Comparison of ENCODE assay signal across 8 cellular contexts in the genomic region with DNA sequence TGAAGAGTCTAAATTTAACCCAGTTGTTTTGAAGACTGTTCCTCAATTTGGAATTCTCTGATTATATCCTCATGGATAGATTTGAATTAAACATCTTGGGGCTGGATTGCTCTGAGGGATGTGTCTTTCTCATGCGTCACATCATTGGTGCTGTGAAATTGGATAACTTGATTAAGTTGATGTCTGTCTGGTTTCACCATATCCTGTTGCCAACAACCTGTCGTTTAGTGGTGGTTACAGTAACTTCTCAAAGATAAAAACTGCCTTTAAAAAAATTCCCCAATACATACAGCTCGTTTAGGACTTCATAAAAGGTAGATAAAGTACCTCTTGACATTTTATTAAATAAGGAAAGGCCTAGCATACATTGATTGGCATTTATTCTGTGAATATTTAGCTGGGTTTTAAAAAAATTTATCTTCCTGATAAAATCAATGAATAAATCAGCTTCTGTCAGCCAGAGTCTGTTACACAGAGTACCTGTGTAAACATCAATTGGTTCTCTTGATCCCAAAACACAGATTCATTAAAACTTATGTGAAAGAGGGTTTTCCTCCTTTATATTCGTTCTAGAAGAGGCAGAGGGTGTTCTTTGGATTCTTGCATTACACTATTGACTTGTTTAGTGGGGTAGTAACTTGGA. TPM values are rescaled to one million over a fixed set of nuclear protein-coding genes. Genes with fewer than 3 reads are reported as not detected.
DNase-seq lines count a peak whose midpoint lies in the region; ATAC-seq and TF ChIP-seq lines count a peak whose summit lies in the region.

No MANE protein-coding gene starts in this region.

- no peak overlapping the region for H3K4me3 Mint-ChIP-seq in activated T-cell treated with anti-CD3 and anti-CD28 coated beads, Interleukin-2, amount 50 U/mL, for 24 hours
- no peak overlapping the region for H3K4me3 Mint-ChIP-seq in activated T-cell treated with anti-CD3 and anti-CD28 coated beads, Interleukin-2, amount 50 U/mL, for 4 hours
- no peak overlapping the region for H3K4me3 Mint-ChIP-seq in activated CD8-positive, alpha-beta T cell treated with anti-CD3 and anti-CD28 coated beads for 36 hours
- H3K4me3 Mint-ChIP-seq in stimulated activated naive CD8-positive, alpha-beta T cell treated with anti-CD3 and anti-CD28 coated beads, Interleukin-15, amount 100 ng/mL, for 72 hours: peak overlapping the region; percentile 36 to 53

- no peak for DNase-seq in activated T-cell treated with anti-CD3 and anti-CD28 coated beads, Interleukin-2, amount 50 U/mL, for 24 hours
- DNase-seq in activated T-cell treated with anti-CD3 and anti-CD28 coated beads, Interleukin-2, amount 50 U/mL, for 4 hours: no peak
- no peak for DNase-seq in activated CD8-positive, alpha-beta T cell treated with anti-CD3 and anti-CD28 coated beads for 36 hours
- DNase-seq in left cardiac atrium (no peak), NCI-H1694 (lab: John Stamatoyannopoulos, UW) (no peak)
- DNase-seq in stimulated activated naive CD8-positive, alpha-beta T cell treated with anti-CD3 and anti-CD28 coated beads, Interleukin-15, amount 100 ng/mL, for 72 hours: no peak

- peaks cover 49% of the 10 kb centered on the region for H3K4me1 Mint-ChIP-seq in activated T-cell treated with anti-CD3 and anti-CD28 coated beads, Interleukin-2, amount 50 U/mL, for 24 hours (ENCODE audit: low read depth)
- H3K4me1 Mint-ChIP-seq in activated T-cell treated with anti-CD3 and anti-CD28 coated beads, Interleukin-2, amount 50 U/mL, for 4 hours (ENCODE audit: low read depth): peaks cover 48% of the 10 kb centered on the region
- peaks cover 49% of the 10 kb centered on the region for H3K4me1 Mint-ChIP-seq in activated CD8-positive, alpha-beta T cell treated with anti-CD3 and anti-CD28 coated beads for 36 hours (ENCODE audit: low read depth)
- peaks cover 44% of the 10 kb centered on the region for H3K4me1 Mint-ChIP-seq in stimulated activated naive CD8-positive, alpha-beta T cell treated with anti-CD3 and anti-CD28 coated beads, Interleukin-15, amount 100 ng/mL, for 72 hours

- H3K9me3 Mint-ChIP-seq in activated T-cell treated with anti-CD3 and anti-CD28 coated beads, Interleukin-2, amount 50 U/mL, for 24 hours: no peaks in the 10 kb centered on the region
- H3K9me3 Mint-ChIP-seq in activated T-cell treated with anti-CD3 and anti-CD28 coated beads, Interleukin-2, amount 50 U/mL, for 4 hours: no peaks in the 10 kb centered on the region
- H3K9me3 Mint-ChIP-seq in activated CD8-positive, alpha-beta T cell treated with anti-CD3 and anti-CD28 coated beads for 36 hours: no peaks in the 10 kb centered on the region
- no peaks in the 10 kb centered on the region for H3K9me3 Mint-ChIP-seq in stimulated activated naive CD8-positive, alpha-beta T cell treated with anti-CD3 and anti-CD28 coated beads, Interleukin-15, amount 100 ng/mL, for 72 hours

- intact Hi-C loops in activated CD8-positive, alpha-beta T cell treated with anti-CD3 and anti-CD28 coated beads for 36 hours (cut with micrococcal nuclease): no loop called here
- intact Hi-C loops in left cardiac atrium (cut with DNase I): no loop called here

- POLR2A ChIA-PET in activated CD8-positive, alpha-beta T cell treated with anti-CD3 and anti-CD28 coated beads for 36 hours (lab: Charles Lee): interaction anchor here (0.7 kb wide), 1 partner anchor 10 kb away, joined by 3 read pairs; no protein-coding TSS in a partner anchor

- H3K27ac Mint-ChIP-seq in activated T-cell treated with anti-CD3 and anti-CD28 coated beads, Interleukin-2, amount 50 U/mL, for 24 hours: peak overlapping the region; percentile 58
- peak overlapping the region; percentile 82 for H3K27ac Mint-ChIP-seq in activated CD8-positive, alpha-beta T cell treated with anti-CD3 and anti-CD28 coated beads for 36 hours
- peak overlapping the region; percentile 93 to 95 for H3K27ac Mint-ChIP-seq in stimulated activated naive CD8-positive, alpha-beta T cell treated with anti-CD3 and anti-CD28 coated beads, Interleukin-15, amount 100 ng/mL, for 72 hours

- no peak for TF ChIP-seq CTCF in activated CD8-positive, alpha-beta T cell treated with anti-CD3 and anti-CD28 coated beads for 36 hours (IDR thresholded peaks at IDR 0.05)

- ATAC-seq in activated T-cell treated with anti-CD3 and anti-CD28 coated beads, Interleukin-2, amount 50 U/mL, for 4 hours: no peak
- peak; percentile 47 for ATAC-seq in activated CD8-positive, alpha-beta T cell treated with anti-CD3 and anti-CD28 coated beads for 36 hours
- ATAC-seq in left cardiac atrium: peak; percentile 34 to 45
- ATAC-seq in stimulated activated naive CD8-positive, alpha-beta T cell treated with anti-CD3 and anti-CD28 coated beads, Interleukin-15, amount 100 ng/mL, for 72 hours: peak; percentile 72
- ATAC-seq in GM19023 (IDR thresholded peaks at IDR 0.05; ENCODE audit: unreplicated experiment): no peak
- no peak for ATAC-seq in GM21529 (IDR thresholded peaks at IDR 0.05; ENCODE audit: unreplicated experiment)

- CTCF ChIA-PET in activated CD8-positive, alpha-beta T cell treated with anti-CD3 and anti-CD28 coated beads for 36 hours (lab: Charles Lee): interaction anchor here (1.3 kb wide), 1 partner anchor 13 kb away, joined by 3 read pairs; no protein-coding TSS in a partner anchor

- no peaks in the 10 kb centered on the region for H3K27me3 Mint-ChIP-seq in activated T-cell treated with anti-CD3 and anti-CD28 coated beads, Interleukin-2, amount 50 U/mL, for 24 hours
- H3K27me3 Mint-ChIP-seq in activated T-cell treated with anti-CD3 and anti-CD28 coated beads, Interleukin-2, amount 50 U/mL, for 4 hours (ENCODE audit: low read depth): no peaks in the 10 kb centered on the region
- H3K27me3 Mint-ChIP-seq in activated CD8-positive, alpha-beta T cell treated with anti-CD3 and anti-CD28 coated beads for 36 hours: no peaks in the 10 kb centered on the region
- H3K27me3 Mint-ChIP-seq in stimulated activated naive CD8-positive, alpha-beta T cell treated with anti-CD3 and anti-CD28 coated beads, Interleukin-15, amount 100 ng/mL, for 72 hours: no peaks in the 10 kb centered on the region

- peaks cover 61% of the 10 kb centered on the region for H3K36me3 Mint-ChIP-seq in activated T-cell treated with anti-CD3 and anti-CD28 coated beads, Interleukin-2, amount 50 U/mL, for 24 hours (ENCODE audit: low read depth)
- H3K36me3 Mint-ChIP-seq in activated T-cell treated with anti-CD3 and anti-CD28 coated beads, Interleukin-2, amount 50 U/mL, for 4 hours (ENCODE audit: insufficient read depth): peaks cover 2% of the 10 kb centered on the region
- H3K36me3 Mint-ChIP-seq in activated CD8-positive, alpha-beta T cell treated with anti-CD3 and anti-CD28 coated beads for 36 hours (ENCODE audit: low read depth): peaks cover 15% of the 10 kb centered on the region

RNA-seq across cellular contexts. Expression of gene CRCP, which starts 10.5 kb away (rescaled TPM):
- total RNA-seq in activated T-cell treated with anti-CD3 and anti-CD28 coated beads, Interleukin-2, amount 50 U/mL, for 4 hours: 10 to 100 TPM; 41.9 to 48.0 (median 47.6) TPM
- total RNA-seq in activated CD8-positive, alpha-beta T cell treated with anti-CD3 and anti-CD28 coated beads for 36 hours: 10 to 100 TPM; 25.5 to 25.9 TPM
- total RNA-seq in left cardiac atrium: 10 to 100 TPM; 25.7 to 27.4 TPM

RNA-seq across cellular contexts. Expression of gene ASL, which starts 49.6 kb away (rescaled TPM):
- 10 to 100 TPM in 1 of 3 donors, 1 to 10 TPM in 2; 7.3 to 11.7 (median 9.6) TPM for total RNA-seq in activated T-cell treated with anti-CD3 and anti-CD28 coated beads, Interleukin-2, amount 50 U/mL, for 4 hours
- 10 to 100 TPM; 15.5 to 19.4 TPM for total RNA-seq in activated CD8-positive, alpha-beta T cell treated with anti-CD3 and anti-CD28 coated beads for 36 hours
- total RNA-seq in left cardiac atrium: 10 to 100 TPM; 11.1 to 14.7 TPM

Comparison
In these comparisons a context has a peak if more than half of its experiments do, and no peak if none do; other contexts are left out.
1. H3K4me3 Mint-ChIP-seq: peak in stimulated activated naive CD8-positive, alpha-beta T cell treated with anti-CD3 and anti-CD28 coated beads, Interleukin-15, amount 100 ng/mL, for 72 hours (2 of 2); none in activated T-cell treated with anti-CD3 and anti-CD28 coated beads, Interleukin-2, amount 50 U/mL, for 24 hours (single experiment), activated T-cell treated with anti-CD3 and anti-CD28 coated beads, Interleukin-2, amount 50 U/mL, for 4 hours (single experiment) and activated CD8-positive, alpha-beta T cell treated with anti-CD3 and anti-CD28 coated beads for 36 hours (single experiment).
2. ATAC-seq: peak in activated CD8-positive, alpha-beta T cell treated with anti-CD3 and anti-CD28 coated beads for 36 hours (single experiment), left cardiac atrium (2 of 2) and stimulated activated naive CD8-positive, alpha-beta T cell treated with anti-CD3 and anti-CD28 coated beads, Interleukin-15, amount 100 ng/mL, for 72 hours (single experiment); none in activated T-cell treated with anti-CD3 and anti-CD28 coated beads, Interleukin-2, amount 50 U/mL, for 4 hours (0 of 2), GM19023 (single experiment) and GM21529 (single experiment).
3. Peak in every context shown above with its lines, with median percentiles within 50 percentile points of each other: H3K27ac Mint-ChIP-seq.